In the genomic region with DNA sequence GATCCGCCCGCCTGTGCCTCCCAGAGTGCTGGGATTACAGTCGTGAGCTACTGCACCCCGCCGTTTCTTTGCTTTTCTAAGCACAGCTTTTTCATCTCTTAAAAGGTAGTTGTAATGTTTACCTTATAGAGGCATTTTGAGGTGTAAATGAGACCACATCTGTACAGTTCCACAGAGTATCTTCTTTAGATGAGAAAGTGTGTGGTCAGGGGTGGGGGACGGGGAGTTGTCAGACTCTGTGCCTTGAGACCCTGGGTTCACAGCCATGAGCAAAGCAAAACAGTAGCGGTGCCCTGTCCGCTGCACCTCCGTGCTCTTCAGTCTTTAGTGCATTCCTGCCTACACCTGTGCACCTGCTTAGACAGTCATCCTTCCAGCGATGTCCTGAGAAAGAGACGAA, we compare ENCODE assay signal across 28 cellular contexts.
"Had no signal": no experiment of that assay in that cellular context is flagged by ENCODE, and none has a peak within 500 bp of the region (broad histone marks: within the 10 kb centered on the region; RNA-seq: fewer than 3 reads in every experiment).

No MANE protein-coding gene starts in this region.

- H3K36me3 ChIP-seq: neural progenitor cell, ovary, right lobe of liver, sigmoid colon, stomach, thoracic aorta, thyroid gland, tibial nerve, upper lobe of right lung, uterus had no signal

- H3K4me3 Mint-ChIP-seq: natural killer cell; nephron; neural progenitor cell; stimulated activated effector memory CD8-positive, alpha-beta T cell treated with anti-CD3 and anti-CD28 coated beads, Interleukin-12 subunit alpha, Interleukin-12 subunit beta, amount 100 ng/mL, for 72 hours; stimulated activated naive B cell treated with anti-CD40 and anti-IgM and Interleukin-4, amounts not matched to agents 10 μg/mL and 1 μg/mL and 100 μg/mL, for 72 hours; stimulated activated naive CD8-positive, alpha-beta T cell treated with anti-CD3 and anti-CD28 coated beads, Interleukin-15, Interleukin-2, amounts not matched to agents 100 ng/mL and 50 ng/mL, for 24 hours; type B pancreatic cell had no signal

- H3K27me3 ChIP-seq: neural progenitor cell, ovary, right lobe of liver, sigmoid colon, stomach, thyroid gland, tibial nerve, upper lobe of right lung, uterus had no signal

- H3K4me1 Mint-ChIP-seq: natural killer cell; nephron; neural progenitor cell; stimulated activated effector memory CD8-positive, alpha-beta T cell treated with anti-CD3 and anti-CD28 coated beads, Interleukin-12 subunit alpha, Interleukin-12 subunit beta, amount 100 ng/mL, for 72 hours had no signal

- H3K9me3 ChIP-seq: ovary, psoas muscle, right lobe of liver, sigmoid colon, stomach, thoracic aorta, thyroid gland, tibial nerve, upper lobe of right lung, uterus had no signal

- FAIRE-seq: small intestine had no signal

- H3K27me3 Mint-ChIP-seq: progenitor cell of endocrine pancreas; stimulated activated naive B cell treated with anti-CD40 and anti-IgM and Interleukin-4, amounts not matched to agents 10 μg/mL and 1 μg/mL and 100 μg/mL, for 72 hours; stimulated activated naive CD8-positive, alpha-beta T cell treated with anti-CD3 and anti-CD28 coated beads, Interleukin-15, Interleukin-2, amounts not matched to agents 100 ng/mL and 50 ng/mL, for 24 hours; type B pancreatic cell had no signal

- H3K4me1 ChIP-seq: neural progenitor cell, parathyroid adenoma, psoas muscle, right lobe of liver, sigmoid colon, stomach, thyroid gland, tibial nerve, upper lobe of right lung, uterus had no signal

- H3K79me2 ChIP-seq: parathyroid adenoma had no signal

- H3K27ac ChIP-seq: neural progenitor cell, ovary, parathyroid adenoma, psoas muscle, right lobe of liver, sigmoid colon, stomach, thoracic aorta, thyroid gland, tibial nerve, upper lobe of right lung, uterus had no signal

- H2AFZ ChIP-seq: neural progenitor cell, parathyroid adenoma had no signal

- H3K27ac Mint-ChIP-seq: natural killer cell; nephron; neural progenitor cell; progenitor cell of endocrine pancreas; stimulated activated effector memory CD8-positive, alpha-beta T cell treated with anti-CD3 and anti-CD28 coated beads, Interleukin-12 subunit alpha, Interleukin-12 subunit beta, amount 100 ng/mL, for 72 hours; stimulated activated naive B cell treated with anti-CD40 and anti-IgM and Interleukin-4, amounts not matched to agents 10 μg/mL and 1 μg/mL and 100 μg/mL, for 72 hours; stimulated activated naive CD8-positive, alpha-beta T cell treated with anti-CD3 and anti-CD28 coated beads, Interleukin-15, Interleukin-2, amounts not matched to agents 100 ng/mL and 50 ng/mL, for 24 hours; type B pancreatic cell had no signal

- H3K4me3 ChIP-seq: neural progenitor cell, ovary, psoas muscle, right lobe of liver, sigmoid colon, stomach, thoracic aorta, thyroid gland, tibial nerve, upper lobe of right lung, uterus had no signal

- ATAC-seq: natural killer cell; psoas muscle; right cardiac atrium; right lobe of liver; stimulated activated effector memory CD8-positive, alpha-beta T cell treated with anti-CD3 and anti-CD28 coated beads, Interleukin-12 subunit alpha, Interleukin-12 subunit beta, amount 100 ng/mL, for 72 hours; stimulated activated naive B cell treated with anti-CD40 and anti-IgM and Interleukin-4, amounts not matched to agents 10 μg/mL and 1 μg/mL and 100 μg/mL, for 72 hours; upper lobe of right lung had no signal

- H3K36me3 Mint-ChIP-seq: natural killer cell; neural progenitor cell; stimulated activated effector memory CD8-positive, alpha-beta T cell treated with anti-CD3 and anti-CD28 coated beads, Interleukin-12 subunit alpha, Interleukin-12 subunit beta, amount 100 ng/mL, for 72 hours had no signal

- H3K9me3 Mint-ChIP-seq: natural killer cell; nephron; neural progenitor cell; stimulated activated effector memory CD8-positive, alpha-beta T cell treated with anti-CD3 and anti-CD28 coated beads, Interleukin-12 subunit alpha, Interleukin-12 subunit beta, amount 100 ng/mL, for 72 hours; stimulated activated naive B cell treated with anti-CD40 and anti-IgM and Interleukin-4, amounts not matched to agents 10 μg/mL and 1 μg/mL and 100 μg/mL, for 72 hours; stimulated activated naive CD8-positive, alpha-beta T cell treated with anti-CD3 and anti-CD28 coated beads, Interleukin-15, Interleukin-2, amounts not matched to agents 100 ng/mL and 50 ng/mL, for 24 hours; type B pancreatic cell had no signal

- H3K9ac ChIP-seq: neural progenitor cell, parathyroid adenoma had no signal

- H3K4me2 ChIP-seq: neural progenitor cell had no signal

- DNase-seq: natural killer cell; occipital lobe; ovary; posterior cingulate gyrus; psoas muscle; right cardiac atrium; right lobe of liver; sigmoid colon; small intestine; stimulated activated CD4-positive, alpha-beta T cell treated with anti-CD3 and anti-CD28 coated beads, Interleukin-15, amount 100 ng/mL, for 24 hours; stimulated activated CD4-positive, alpha-beta T cell treated with anti-CD3 and anti-CD28 coated beads, Interleukin-2, amount 100 ng/mL, for 24 hours; stimulated activated CD4-positive, alpha-beta T cell treated with anti-CD3 and anti-CD28 coated beads, Interleukin-2, amount 100 ng/mL, for 48 hours; stimulated activated CD4-positive, alpha-beta T cell treated with anti-CD3 and anti-CD28 coated beads, Interleukin-4, amount 100 ng/mL, for 24 hours; stimulated activated naive B cell treated with anti-CD40 and anti-IgM and Interleukin-4, amounts not matched to agents 10 μg/mL and 1 μg/mL and 100 μg/mL, for 72 hours; stimulated activated naive CD4-positive, alpha-beta T cell treated with Interleukin-2 at 50 U/mL for 16 hours; stomach; thyroid gland; upper lobe of right lung; uterus had no signal
